ENCODE assay signal across 8 cellular contexts in the genomic region with DNA sequence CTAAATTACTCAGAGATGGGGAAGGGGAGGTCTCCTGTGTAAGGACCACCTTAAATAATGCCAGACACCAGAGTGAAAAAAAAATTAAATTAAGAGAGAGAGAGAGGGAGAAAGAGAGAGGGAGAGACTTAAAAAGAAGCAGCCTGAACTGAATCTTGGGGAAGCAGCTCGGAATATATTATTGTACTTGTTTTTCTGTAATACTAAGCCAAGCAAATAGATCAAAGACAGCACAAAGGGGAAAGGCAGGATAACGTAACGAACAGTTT. TPM values are rescaled to one million over a fixed set of nuclear protein-coding genes. Genes with fewer than 3 reads are reported as not detected.
A peak's percentile ranks its signal among the peaks of the same experiment; 100 is the strongest.
DNase-seq lines count a peak whose midpoint lies in the region; ATAC-seq and TF ChIP-seq lines count a peak whose summit lies in the region.

No MANE protein-coding gene starts in this region.

- no peak overlapping the region for H2BK12ac ChIP-seq in H9 (ENCODE audit: insufficient read length, low read depth, low read length)

- H2AFZ ChIP-seq in H9 (ENCODE audit: low read length), result no peak overlapping the region

- H3K9me3 Mint-ChIP-seq in H9, result peaks cover 3% of the 10 kb centered on the region in 2 experiments; a peak in 3 of 5 replicates
- H3K9me3 Mint-ChIP-seq in activated CD8-positive, alpha-beta T cell treated with anti-CD3 and anti-CD28 coated beads, Interleukin-2, amount 10 ng/mL, durations not matched to agents 7 days and 5 days (ENCODE audit: insufficient read depth), result no peaks in the 10 kb centered on the region

- H3K4me3 ChIP-seq in iPS-15b (ENCODE audit: low read depth, low read length), result peak overlapping the region; percentile 42
- H3K4me3 ChIP-seq in skeletal muscle tissue (ENCODE audit: low read length in 3 of 3), result peak overlapping the region; percentile 68 to 84 (median 81)

- H3K4ac ChIP-seq in H9 (ENCODE audit: low read depth, low read length), result no peak overlapping the region

- no peak overlapping the region for H3T11ph ChIP-seq in H9 (ENCODE audit: low read length)

- no peak overlapping the region for H3K18ac ChIP-seq in H9 (ENCODE audit: insufficient read length, low read depth, low read length)

- H3K36me3 Mint-ChIP-seq in H9 (ENCODE audit: insufficient read depth in 1 of 3, low read depth in 3 of 3), result no peaks in the 10 kb centered on the region
- peaks cover 2% of the 10 kb centered on the region for H3K36me3 Mint-ChIP-seq in activated CD8-positive, alpha-beta T cell treated with anti-CD3 and anti-CD28 coated beads, Interleukin-2, amount 10 ng/mL, durations not matched to agents 7 days and 5 days (ENCODE audit: low read depth)

- no peaks in the 10 kb centered on the region for H3K79me2 ChIP-seq in H9 (ENCODE audit: insufficient read depth, low read length)

- H3K36me3 ChIP-seq in iPS-15b (ENCODE audit: control insufficient read depth, insufficient read depth, low read length) (no peaks in the 10 kb centered on the region), skeletal muscle tissue (ENCODE audit: control insufficient read depth in 3 of 3, insufficient read depth in 3 of 3, low read length in 3 of 3) (no peaks in the 10 kb centered on the region)

- H3K4me2 ChIP-seq in H9 (ENCODE audit: insufficient read depth, insufficient read length, low read length), result peak overlapping the region; percentile 43

- DNase-seq in H9 (no peak), A172 (ENCODE audit: low spot score) (no peak), cerebellar cortex (ENCODE audit: low spot score) (no peak)
- no peak for DNase-seq in activated CD8-positive, alpha-beta T cell treated with anti-CD3 and anti-CD28 coated beads, Interleukin-2, amount 10 ng/mL, durations not matched to agents 7 days and 5 days

- H2BK5ac ChIP-seq in H9 (ENCODE audit: insufficient read length, low read length), result no peak overlapping the region

- CTCF ChIA-PET in activated CD8-positive, alpha-beta T cell treated with anti-CD3 and anti-CD28 coated beads, Interleukin-2, amount 10 ng/mL, durations not matched to agents 7 days and 5 days (lab: Charles Lee), result no interaction called here

- H2AK5ac ChIP-seq in H9 (ENCODE audit: insufficient read length, low read length), result no peak overlapping the region

- H3K56ac ChIP-seq in H9 (ENCODE audit: insufficient read length, low read depth, low read length), result no peak overlapping the region

- H2BK120ac ChIP-seq in H9 (ENCODE audit: low read depth, low read length, poor library complexity, severe bottlenecking), result no peak overlapping the region

- no peak overlapping the region for H4K91ac ChIP-seq in H9 (ENCODE audit: insufficient read length, low read depth, low read length)

- POLR2A ChIA-PET in activated CD8-positive, alpha-beta T cell treated with anti-CD3 and anti-CD28 coated beads, Interleukin-2, amount 10 ng/mL, durations not matched to agents 7 days and 5 days (lab: Charles Lee), result no interaction called here

- no peak overlapping the region for H4K5ac ChIP-seq in H9 (ENCODE audit: insufficient read length, low read depth, low read length)

- peaks cover 52 to 55% of the 10 kb centered on the region in 2 experiments for H3K4me1 Mint-ChIP-seq in H9
- peaks cover 12% of the 10 kb centered on the region for H3K4me1 Mint-ChIP-seq in activated CD8-positive, alpha-beta T cell treated with anti-CD3 and anti-CD28 coated beads, Interleukin-2, amount 10 ng/mL, durations not matched to agents 7 days and 5 days (ENCODE audit: low read depth)

- no peak overlapping the region for H3K27ac Mint-ChIP-seq in H9
- no peak overlapping the region for H3K27ac Mint-ChIP-seq in activated CD8-positive, alpha-beta T cell treated with anti-CD3 and anti-CD28 coated beads, Interleukin-2, amount 10 ng/mL, durations not matched to agents 7 days and 5 days

- H3K23me2 ChIP-seq in H9 (ENCODE audit: insufficient read length, low read depth, low read length, poor library complexity, severe bottlenecking), result peaks cover 25% of the 10 kb centered on the region

- H3K23ac ChIP-seq in H9 (ENCODE audit: insufficient read length, low read depth, low read length), result no peak overlapping the region

- H3K27ac ChIP-seq in H9 (ENCODE audit: insufficient read length, low read depth, low read length) (no peak overlapping the region), skeletal muscle tissue (ENCODE audit: low read depth, low read length) (peak overlapping the region; percentile 96)

- no peak overlapping the region for H4K8ac ChIP-seq in H9 (replicated peaks; ENCODE audit: insufficient read length, low read depth, low read length)

- peaks cover 59% of the 10 kb centered on the region for H3K27me3 Mint-ChIP-seq in H9 (ENCODE audit: low read depth)
- H3K27me3 Mint-ChIP-seq in activated CD8-positive, alpha-beta T cell treated with anti-CD3 and anti-CD28 coated beads, Interleukin-2, amount 10 ng/mL, durations not matched to agents 7 days and 5 days (ENCODE audit: low read depth), result peaks cover 31% of the 10 kb centered on the region

- ATAC-seq in activated CD8-positive, alpha-beta T cell treated with anti-CD3 and anti-CD28 coated beads, Interleukin-2, amount 10 ng/mL, durations not matched to agents 7 days and 5 days, result no peak
- ATAC-seq in GM21825 (IDR thresholded peaks at IDR 0.05; ENCODE audit: unreplicated experiment) (no peak), GM18517 (IDR thresholded peaks at IDR 0.05; ENCODE audit: unreplicated experiment) (no peak)

- H3K9ac ChIP-seq in H9 (ENCODE audit: extremely low read depth, insufficient read length, low read length) (no peak overlapping the region), iPS-15b (ENCODE audit: low read depth, low read length) (no peak overlapping the region), skeletal muscle tissue (ENCODE audit: low read depth in 1 of 3, low read length in 3 of 3) (peak overlapping the region; percentile 86 to 92 (median 87))

- H2BK15ac ChIP-seq in H9 (ENCODE audit: low read depth, low read length), result no peak overlapping the region

- no peak for TF ChIP-seq CTCF in H9 (conservative IDR thresholded peaks at IDR 0.05)

- no CpG with 5 or more reads among the region's 3 CpGs for WGBS in H9 (ENCODE audit: extremely low coverage, insufficient read length, low lambda C conversion rate)

- H3K9me3 ChIP-seq in H9 (ENCODE audit: control insufficient read depth, low read depth, low read length) (no peaks in the 10 kb centered on the region), iPS-15b (ENCODE audit: control insufficient read depth, insufficient read depth, low read length) (no peaks in the 10 kb centered on the region), skeletal muscle tissue (ENCODE audit: control insufficient read depth in 3 of 3, low read length in 3 of 3) (no peaks in the 10 kb centered on the region)

- peaks cover 73% of the 10 kb centered on the region for H3K27me3 ChIP-seq in H9 (ENCODE audit: insufficient read depth, low read length)
- peaks cover 80% of the 10 kb centered on the region for H3K27me3 ChIP-seq in iPS-15b (ENCODE audit: control insufficient read depth, insufficient read depth, low read length)
- no peaks in the 10 kb centered on the region for H3K27me3 ChIP-seq in skeletal muscle tissue (ENCODE audit: control insufficient read depth in 3 of 3, insufficient read depth in 3 of 3, low read length in 3 of 3)

- no peak overlapping the region for H2BK20ac ChIP-seq in H9 (ENCODE audit: low read depth, low read length, poor library complexity, severe bottlenecking)

- peak overlapping the region; percentile 62 to 85 for H3K4me3 Mint-ChIP-seq in H9
- peak overlapping the region; percentile 59 for H3K4me3 Mint-ChIP-seq in activated CD8-positive, alpha-beta T cell treated with anti-CD3 and anti-CD28 coated beads, Interleukin-2, amount 10 ng/mL, durations not matched to agents 7 days and 5 days

- H3K4me1 ChIP-seq in H9 (ENCODE audit: insufficient read depth, low read length), result peaks cover 18% of the 10 kb centered on the region
- H3K4me1 ChIP-seq in iPS-15b (ENCODE audit: control insufficient read depth, insufficient read depth, low read length), result peaks cover 38% of the 10 kb centered on the region
- peaks cover 10 to 38% (median 22%) of the 10 kb centered on the region in 3 donors for H3K4me1 ChIP-seq in skeletal muscle tissue (ENCODE audit: control insufficient read depth in 3 of 3, insufficient read depth in 3 of 3, low read length in 3 of 3)

- H4K20me1 ChIP-seq in H9 (ENCODE audit: control insufficient read depth, insufficient read depth, insufficient read length), result no peaks in the 10 kb centered on the region

- no peak overlapping the region for H3K14ac ChIP-seq in H9 (ENCODE audit: insufficient read depth, low read length)

- no peaks in the 10 kb centered on the region for H3K79me1 ChIP-seq in H9 (ENCODE audit: insufficient read depth, low read depth, low read length, poor library complexity, severe bottlenecking)

RNA-seq across cellular contexts. Expression of gene ZEB2, which starts 4.6 kb away (rescaled TPM):
- total RNA-seq in H9 (2021), result 0.77 and 1.2 TPM in 2 replicates
- total RNA-seq in activated CD8-positive, alpha-beta T cell treated with anti-CD3 and anti-CD28 coated beads, Interleukin-2, amount 10 ng/mL, durations not matched to agents 7 days and 5 days, result 1 to 10 TPM; 4.0 to 5.7 TPM
- total RNA-seq in skeletal muscle tissue, result 108 TPM
- 20.2 and 35.0 TPM in 2 replicates for total RNA-seq in A172 (2014; rRNA removed; shearing (Covaris generic))

Comparison
In these comparisons a context has a peak if more than half of its experiments do, and no peak if none do; other contexts are left out.
1. H3K9ac ChIP-seq: peak in skeletal muscle tissue (3 of 3); none in H9 (single experiment) and iPS-15b (single experiment).